In genomic region chr15:68347392-68347791, GRCh38 we compare ENCODE assay signal across 15 cellular contexts.
DNase-seq lines count a peak whose midpoint lies in the region; TF ChIP-seq lines count a peak whose summit lies in the region.
"Had no signal": no experiment of that assay in that cellular context is flagged by ENCODE, and none has a peak within 500 bp of the region (broad histone marks: within the 10 kb centered on the region; RNA-seq: fewer than 3 reads in every experiment).

No MANE protein-coding gene starts in this region.

- H3K4me3 ChIP-seq in astrocyte of the spinal cord (ENCODE audit: low read depth, low read length) (no peak overlapping the region), uterus (no peak overlapping the region), thyroid gland (replicated peaks in 1 of 3) (no peak overlapping the region)

- H3K36me3 ChIP-seq in uterus = no peaks in the 10 kb centered on the region
- no peaks in the 10 kb centered on the region for H3K36me3 ChIP-seq in thyroid gland

- 65 to 75% methylated on average over 7 of the region's 7 CpGs for WGBS in thyroid gland, 2 donors

- H3K4me1 ChIP-seq in uterus = peaks cover 0 to 18% of the 10 kb centered on the region in 2 donors
- H3K4me1 ChIP-seq in thyroid gland = peaks cover 1 to 16% of the 10 kb centered on the region in 2 donors

- DNase-seq in LHCN-M2 (ENCODE audit: low read depth) (peak; percentile 99), astrocyte of the spinal cord (ENCODE audit: low read depth, low spot score) (peak; percentile 62), hepatic stellate cell (ENCODE audit: low spot score) (peak; percentile 81), uterus (no peak), thyroid gland (no peak), ureter (ENCODE audit: low spot score) (no peak), midbrain (lab: John Stamatoyannopoulos, UW) (no peak)
- DNase-seq: activated gamma-delta T cell; CD4-positive, alpha-beta T cell; islet precursor cell; Karpas-422; stimulated activated CD4-positive, alpha-beta T cell treated with anti-CD3 and anti-CD28 coated beads, Interleukin-12 subunit alpha, Interleukin-12 subunit beta, amount 100 ng/mL, for 4 hours; SW 1271 had no signal

- intact Hi-C loops in uterus (cut with DNase I; ENCODE audit: low total_unique reads) (no loop called here), thyroid gland (cut with DNase I) (no loop called here)

- H3K27ac ChIP-seq in uterus = peak overlapping the region; percentile 16 to 51
- no peak overlapping the region for H3K27ac ChIP-seq in thyroid gland
- H3K27ac ChIP-seq: HL-60, parathyroid adenoma had no signal

- TF ChIP-seq CTCF in astrocyte of the spinal cord (IDR thresholded peaks at IDR 0.05; ENCODE audit: low read depth, low read length) (no peak), uterus (IDR thresholded peaks at IDR 0.05) (no peak), thyroid gland (IDR thresholded peaks at IDR 0.05) (no peak)

- no peaks in the 10 kb centered on the region for H3K27me3 ChIP-seq in uterus
- H3K27me3 ChIP-seq in thyroid gland = no peaks in the 10 kb centered on the region

- in situ Hi-C loops in astrocyte of the spinal cord (cut with HindIII; ENCODE audit: low sequenced_read_pairs) = no loop called here

- H3K9me3 ChIP-seq in uterus (no peaks in the 10 kb centered on the region), thyroid gland (no peaks in the 10 kb centered on the region)

- no peak for TF ChIP-seq POLR2A in uterus (IDR thresholded peaks at IDR 0.05)
- no peak for TF ChIP-seq POLR2A in thyroid gland (IDR thresholded peaks at IDR 0.05)

Comparison
In these comparisons a context has a peak if more than half of its experiments do, and no peak if none do; other contexts are left out.
1. DNase-seq: peak in LHCN-M2 (single experiment), astrocyte of the spinal cord (single experiment) and hepatic stellate cell (single experiment); none in uterus (0 of 2), thyroid gland (0 of 2), ureter (single experiment) and midbrain (single experiment).
2. H3K27ac ChIP-seq: peak in uterus (2 of 2); none in thyroid gland (0 of 3).